Comparison of ENCODE assay signal across 24 cellular contexts in the genomic region with DNA sequence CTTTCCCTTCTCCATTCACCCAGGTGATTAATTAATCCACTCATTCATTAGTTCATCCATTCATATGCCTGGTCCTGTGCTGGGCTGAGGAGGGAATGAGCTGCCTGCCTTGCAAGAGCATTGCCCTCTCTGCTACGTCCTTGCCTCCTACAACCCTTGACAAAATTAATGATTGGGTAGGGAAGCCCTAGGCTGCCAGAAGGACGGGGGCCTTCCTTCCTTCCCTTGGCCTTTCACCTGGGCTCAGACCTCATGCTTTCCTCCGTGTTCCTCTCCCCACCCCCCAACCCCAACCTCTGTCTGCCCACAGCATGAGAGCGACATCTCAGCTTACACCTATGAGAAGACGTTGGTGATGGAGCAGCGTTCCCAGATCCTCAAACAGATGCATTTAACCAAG. TPM values are rescaled to one million over a fixed set of nuclear protein-coding genes. Genes with fewer than 3 reads are reported as not detected.
"Had no signal": no experiment of that assay in that cellular context is flagged by ENCODE, and none has a peak within 500 bp of the region (broad histone marks: within the 10 kb centered on the region; RNA-seq: fewer than 3 reads in every experiment).

No MANE protein-coding gene starts in this region.

- H3K27ac ChIP-seq: epithelial cell of prostate, esophagus squamous epithelium, gastrocnemius medialis, heart right ventricle, left lung, lower lobe of right lung had no signal

- ATAC-seq: effector memory CD8-positive, alpha-beta T cell; esophagus mucosa; gastrocnemius medialis; heart right ventricle; left cardiac atrium; left lung; left ventricle myocardium superior; lower lobe of right lung; naive thymus-derived CD4-positive, alpha-beta T cell had no signal

- DNase-seq: cortex of kidney; effector CD8-positive, alpha-beta T cell; effector memory CD8-positive, alpha-beta T cell; endodermal cell; erythroblast; esophagus squamous epithelium; foreskin fibroblast; foreskin melanocyte; gastrocnemius medialis; glutamatergic neuron; heart right ventricle; hippocampal formation; left cardiac atrium; left lung; left ventricle myocardium superior; lower lobe of right lung; mesenchymal stem cell; midbrain; naive thymus-derived CD4-positive, alpha-beta T cell had no signal

- H3K4me3 ChIP-seq: esophagus squamous epithelium, gastrocnemius medialis, heart right ventricle, left lung, lower lobe of right lung had no signal

- H3K36me3 ChIP-seq: gastrocnemius medialis, left lung, lower lobe of right lung had no signal

- H3K9me3 ChIP-seq: esophagus squamous epithelium, gastrocnemius medialis, heart right ventricle, left lung, lower lobe of right lung had no signal

RNA-seq across cellular contexts. Expression of gene SLC12A5, which starts 25.6 kb away (rescaled TPM):
- total RNA-seq: esophagus mucosa; esophagus squamous epithelium; gastrocnemius medialis; kidney epithelial cell; lower leg skin; naive thymus-derived CD4-positive, alpha-beta T cell had no signal

RNA-seq across cellular contexts. Expression of gene MMP9, which starts 45.9 kb away (rescaled TPM):
- total RNA-seq: lung microvascular endothelial cell had no signal
